ENCODE assay signal across 14 cellular contexts in the genomic region with DNA sequence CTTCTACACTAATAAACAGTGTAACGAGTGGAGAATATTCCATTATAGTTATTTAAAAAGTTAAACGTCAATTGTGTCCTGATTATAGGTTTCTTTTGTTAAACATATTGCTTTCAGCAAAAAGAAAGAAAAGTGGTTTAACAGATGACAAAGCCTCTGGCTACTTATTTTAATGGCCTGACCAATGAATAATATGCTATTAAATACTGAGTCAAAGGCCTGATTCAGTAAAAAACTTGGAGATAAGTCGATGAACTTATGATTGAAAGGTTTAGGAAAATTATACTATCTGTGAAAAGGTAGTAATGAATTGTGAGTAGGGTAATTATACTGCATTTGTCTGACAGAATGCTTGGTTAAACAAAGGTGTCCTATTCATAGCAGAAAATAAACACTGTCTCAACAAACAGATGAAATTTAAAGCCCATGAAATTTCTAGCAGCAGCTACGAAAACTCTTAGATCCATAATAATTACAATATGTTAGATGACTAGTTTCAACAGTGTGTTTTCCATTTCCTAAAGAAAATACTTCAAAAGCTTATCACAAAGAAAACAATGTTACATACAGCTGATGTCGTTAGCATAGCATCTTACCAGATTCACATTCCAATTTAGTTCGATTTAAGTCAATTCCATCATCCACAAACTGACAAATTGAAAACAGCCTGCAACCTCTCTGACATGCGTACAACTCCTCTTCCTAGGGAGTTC. TPM values are rescaled to one million over a fixed set of nuclear protein-coding genes. Genes with fewer than 3 reads are reported as not detected.
DNase-seq lines count a peak whose midpoint lies in the region; TF ChIP-seq lines count a peak whose summit lies in the region.
"Had no signal": no experiment of that assay in that cellular context is flagged by ENCODE, and none has a peak within 500 bp of the region (broad histone marks: within the 10 kb centered on the region; RNA-seq: fewer than 3 reads in every experiment).

No MANE protein-coding gene starts in this region.

- H3K27me3 ChIP-seq in prostate gland (replicated peaks; ENCODE audit: insufficient read depth) (no peaks in the 10 kb centered on the region), mammary epithelial cell (ENCODE audit: insufficient read depth, low read length) (no peaks in the 10 kb centered on the region)
- H3K27me3 ChIP-seq: foreskin keratinocyte had no signal

- DNase-seq in AG10803 (ENCODE audit: low read depth) (peak; percentile 26), LNCaP clone FGC (ENCODE audit: low read depth) (no peak), fibroblast of mammary gland (ENCODE audit: low read depth) (peak; percentile 46), prostate gland (ENCODE audit: low spot score) (no peak), mammary epithelial cell (no peak), globus pallidus (ENCODE audit: low spot score) (no peak), NCI-H82 (lab: John Stamatoyannopoulos, UW) (no peak)
- DNase-seq: activated CD4-positive, alpha-beta T cell treated with anti-CD3 and anti-CD28 coated beads for 1 hour; activated effector memory CD4-positive, alpha-beta T cell treated with Interleukin-2 at 50 U/mL for 16 hours; foreskin keratinocyte; NCI-H526; nephron progenitor cell had no signal

- TF ChIP-seq CTCF in AG10803 (conservative IDR thresholded peaks at IDR 0.05; ENCODE audit: low read length) = no peak
- no peak for TF ChIP-seq CTCF in LNCaP clone FGC (IDR thresholded peaks at IDR 0.05; ENCODE audit: control insufficient read depth, extremely low read depth, insufficient read depth)
- TF ChIP-seq CTCF in VCaP (conservative IDR thresholded peaks at IDR 0.05) = no peak
- no peak for TF ChIP-seq CTCF in fibroblast of mammary gland (conservative IDR thresholded peaks at IDR 0.05; ENCODE audit: control insufficient read depth, insufficient read depth, low read depth, low read length)
- no peak for TF ChIP-seq CTCF in prostate gland (IDR thresholded peaks at IDR 0.05)
- no peak for TF ChIP-seq CTCF in mammary epithelial cell (conservative IDR thresholded peaks at IDR 0.05 in 1 of 2, IDR thresholded peaks at IDR 0.05 in 1 of 2; ENCODE audit: extremely low read depth in 1 of 2, insufficient read depth in 1 of 2, low read depth in 1 of 2, low read length in 2 of 2)

- peaks cover 61% of the 10 kb centered on the region for H3K79me2 ChIP-seq in mammary epithelial cell (ENCODE audit: insufficient read depth, low read length)

- WGBS in prostate gland = 64% methylated on average over 7 of the region's 7 CpGs
- WGBS in mammary epithelial cell (ENCODE audit: low coverage, missing lambda C conversion rate) = 79% methylated on average over 7 of the region's 7 CpGs

- H2AFZ ChIP-seq in mammary epithelial cell (ENCODE audit: low read depth, low read length) = no peak overlapping the region

- no peak overlapping the region for H3K4me2 ChIP-seq in mammary epithelial cell (ENCODE audit: insufficient read depth, low read depth, low read length)

- in situ Hi-C loops in mammary epithelial cell (cut with MboI; ENCODE audit: low sequenced_read_pairs in 2 of 2) = no loop called here

- no peak overlapping the region for H3K4me3 ChIP-seq in AG10803 (ENCODE audit: low read length)
- H3K4me3 ChIP-seq in LNCaP clone FGC (ENCODE audit: low read depth, low read length) = 0 out of 2 replicates have a peak overlapping the region, but pooled peaks have one; percentile 9
- H3K4me3 ChIP-seq in fibroblast of mammary gland (ENCODE audit: control insufficient read depth, low read depth, low read length) = no peak overlapping the region
- H3K4me3 ChIP-seq in prostate gland = no peak overlapping the region
- H3K4me3 ChIP-seq in mammary epithelial cell (replicated peaks in 1 of 3; ENCODE audit: insufficient read depth in 1 of 3, low read depth in 2 of 3, low read length in 3 of 3) = no peak overlapping the region

- H3K36me3 ChIP-seq in prostate gland (peaks cover 2 to 4% of the 10 kb centered on the region in 2 donors), mammary epithelial cell (ENCODE audit: insufficient read depth, low read length) (peaks cover 14% of the 10 kb centered on the region)

- H3K27ac ChIP-seq in VCaP (peak overlapping the region; percentile 33), prostate gland (peak overlapping the region in 1 of 2 donors; percentile 40), mammary epithelial cell (ENCODE audit: insufficient read depth, low read depth, low read length) (no peak overlapping the region)
- H3K27ac ChIP-seq: foreskin keratinocyte had no signal

- H4K20me1 ChIP-seq in mammary epithelial cell (ENCODE audit: insufficient read depth, low read length) = no peaks in the 10 kb centered on the region

- no peaks in the 10 kb centered on the region for H3K9me3 ChIP-seq in prostate gland
- H3K9me3 ChIP-seq in mammary epithelial cell (replicated peaks; ENCODE audit: insufficient read depth, low read length) = no peaks in the 10 kb centered on the region

- H3K4me1 ChIP-seq in prostate gland (replicated peaks) (peaks cover 2% of the 10 kb centered on the region), mammary epithelial cell (ENCODE audit: insufficient read depth, low read length) (no peaks in the 10 kb centered on the region)

- CTCF ChIA-PET in mammary epithelial cell (lab: Charles Lee; ENCODE audit: low non-redundant PET) = no interaction called here

- dilution Hi-C loops in mammary epithelial cell (cut with HindIII; ENCODE audit: low sequenced_read_pairs) = no loop called here

- BruUV-seq in mammary epithelial cell (replicated peaks; lab: Mats Ljungman, UMichigan) = no TSS peak

- no peak overlapping the region for H3K9ac ChIP-seq in mammary epithelial cell (ENCODE audit: insufficient read depth, low read length)

- intact Hi-C loops in prostate gland (cut with DNase I) = no loop called here
- intact Hi-C loops in mammary epithelial cell (cut with micrococcal nuclease) = no loop called here

- TF ChIP-seq POLR2A in prostate gland (IDR thresholded peaks at IDR 0.05) = no peak

RNA-seq across cellular contexts. Expression of a gene that starts 6.2 kb away (rescaled TPM):
- total RNA-seq in prostate gland (100 to 1,000 TPM; 394 to 817 TPM), mammary epithelial cell (100 to 1,000 TPM; 164 to 223 TPM)
- 182 TPM for polyA plus RNA-seq in mammary epithelial cell
- 61.5 TPM for polyA minus RNA-seq in mammary epithelial cell

RNA-seq across cellular contexts. Expression of a gene that starts 6.6 kb away (rescaled TPM):
- total RNA-seq in prostate gland (1 to 10 TPM; 2.5 to 5.0 TPM), mammary epithelial cell (1 to 10 TPM; 3.8 to 5.5 TPM)
- polyA plus RNA-seq in mammary epithelial cell = 3.4 TPM
- 9.6 TPM for polyA minus RNA-seq in mammary epithelial cell

RNA-seq across cellular contexts. Expression of a gene that starts 28.8 kb away (rescaled TPM):
- total RNA-seq in prostate gland (1 to 10 TPM in 1 of 2 donors, under 1 TPM in 1; 0.55 to 3.3 TPM), mammary epithelial cell (not detected)
- not detected for polyA plus RNA-seq in mammary epithelial cell
- not detected for polyA minus RNA-seq in mammary epithelial cell
- total RNA-seq: foreskin keratinocyte, SK-MEL-5 had no signal
- polyA plus RNA-seq: foreskin keratinocyte had no signal

Comparison
In these comparisons a context has a peak if more than half of its experiments do, and no peak if none do; other contexts are left out.
1. DNase-seq: peak in AG10803 (single experiment) and fibroblast of mammary gland (single experiment); none in LNCaP clone FGC (single experiment), prostate gland (single experiment), mammary epithelial cell (single experiment), globus pallidus (single experiment) and NCI-H82 (single experiment).